In genomic region chr6:155807243-155807642, GRCh38 we compare ENCODE assay signal across 2 cellular contexts.
TF ChIP-seq lines count a peak whose summit lies in the region.

No MANE protein-coding gene starts in this region.

TF ChIP-seq in HepG2, 621 proteins besides CTCF, POLR2A, EP300 and RAD21:
- no peak for TF ChIP-seq FOXO4 (CRISPR knock-in tag; conservative IDR thresholded peaks at IDR 0.05)
- TF ChIP-seq PHF8 (CRISPR knock-in tag; IDR thresholded peaks at IDR 0.05): no peak
- TF ChIP-seq GZF1 (CRISPR knock-in tag; IDR thresholded peaks at IDR 0.05): no peak
- TF ChIP-seq CEBPB (IDR thresholded peaks at IDR 0.05; ENCODE audit: borderline replicate concordance, low read depth, low read length): peak; percentile 79
TF ChIP-seq in HepG2: peak in this region for 1.

TF ChIP-seq in K562, 482 proteins besides CTCF, POLR2A, EP300 and RAD21 (continued from another document):
- no peak for TF ChIP-seq ZBTB2 (IDR thresholded peaks at IDR 0.05)
- no peak for TF ChIP-seq CHD1 (IDR thresholded peaks at IDR 0.05; ENCODE audit: low read length)
- no peak for TF ChIP-seq YY1 (IDR thresholded peaks at IDR 0.05; ENCODE audit: borderline replicate concordance in 1 of 3, control insufficient read depth in 1 of 3, extremely low read depth in 1 of 3, insufficient read depth in 3 of 3, insufficient read length in 1 of 3, insufficient replicate concordance in 2 of 3, low read depth in 1 of 3, low read length in 2 of 3)
- no peak for TF ChIP-seq ARID1B (IDR thresholded peaks at IDR 0.05)
